Comparison of ENCODE assay signal across 9 cellular contexts in the genomic region with DNA sequence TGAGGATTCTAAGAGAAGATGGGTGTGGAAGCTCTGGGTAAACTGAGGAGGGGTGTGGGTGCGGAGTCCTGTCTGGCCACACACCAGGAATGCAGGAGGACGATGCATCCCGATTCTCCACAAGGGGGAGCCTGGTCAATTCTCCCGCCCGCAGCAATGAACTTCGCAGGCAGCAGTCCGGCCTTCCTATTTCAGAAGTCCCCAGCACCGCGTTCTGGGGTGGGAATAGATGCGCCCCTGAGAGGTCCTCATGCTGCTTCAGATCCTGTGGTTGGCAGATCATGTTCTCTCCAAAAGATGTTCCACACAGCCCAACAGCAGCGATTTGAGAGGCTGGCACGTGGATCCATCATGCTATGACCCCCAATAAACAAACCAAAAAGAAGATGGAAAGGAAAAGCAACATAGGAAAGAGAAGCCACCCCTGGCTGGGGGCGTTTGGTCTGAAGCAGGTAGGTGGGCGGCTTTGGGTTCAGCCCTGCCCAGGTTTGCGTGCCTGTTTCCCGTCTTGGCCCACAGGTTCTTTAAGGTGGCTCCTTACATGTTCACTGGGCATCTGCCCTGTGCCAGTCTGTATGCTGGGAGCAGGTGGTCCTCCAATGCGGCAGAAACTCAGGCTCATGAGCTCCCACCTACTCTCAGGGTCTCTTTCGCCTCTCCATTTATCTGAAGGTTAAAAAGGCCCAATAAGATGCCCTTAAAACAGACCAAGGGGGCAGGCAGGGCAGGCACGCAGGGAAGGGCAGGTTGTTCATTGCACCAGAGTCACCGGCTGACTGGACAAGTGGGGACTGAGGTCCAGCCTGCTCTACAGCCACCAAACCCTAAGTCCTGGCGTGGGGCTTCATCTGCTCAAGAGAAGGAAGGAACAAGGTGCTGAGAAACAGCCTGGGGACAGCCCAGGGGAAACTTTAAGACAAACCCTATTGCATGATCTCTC.
DNase-seq lines count a peak whose midpoint lies in the region; ATAC-seq and TF ChIP-seq lines count a peak whose summit lies in the region.
"Had no signal": no experiment of that assay in that cellular context is flagged by ENCODE, and none has a peak within 500 bp of the region (broad histone marks: within the 10 kb centered on the region; RNA-seq: fewer than 3 reads in every experiment).

No MANE protein-coding gene starts in this region.

- H3K27ac Mint-ChIP-seq in endothelial cell (ENCODE audit: unreplicated experiment): no peak overlapping the region
- H3K27ac Mint-ChIP-seq: CD4-positive, CD25-positive, alpha-beta regulatory T cell had no signal

- H3K9me3 Mint-ChIP-seq in endothelial cell (ENCODE audit: unreplicated experiment): no peaks in the 10 kb centered on the region
- H3K9me3 Mint-ChIP-seq: CD4-positive, CD25-positive, alpha-beta regulatory T cell had no signal

- H3K27me3 Mint-ChIP-seq in endothelial cell (ENCODE audit: unreplicated experiment): peaks cover 3% of the 10 kb centered on the region
- H3K27me3 Mint-ChIP-seq: CD4-positive, CD25-positive, alpha-beta regulatory T cell had no signal

- H3K4me1 Mint-ChIP-seq in endothelial cell (ENCODE audit: unreplicated experiment): no peaks in the 10 kb centered on the region
- H3K4me1 Mint-ChIP-seq: CD4-positive, CD25-positive, alpha-beta regulatory T cell had no signal

- ATAC-seq in HG03460 (IDR thresholded peaks at IDR 0.05; ENCODE audit: unreplicated experiment) (no peak), HG02981 (IDR thresholded peaks at IDR 0.05; ENCODE audit: unreplicated experiment) (no peak), GM21367 (IDR thresholded peaks at IDR 0.05; ENCODE audit: unreplicated experiment) (no peak)

- H3K4me3 Mint-ChIP-seq in endothelial cell (ENCODE audit: unreplicated experiment): no peak overlapping the region
- H3K4me3 Mint-ChIP-seq: CD4-positive, CD25-positive, alpha-beta regulatory T cell had no signal

- peak in 2 of 3 experiments; percentile 8 to 23 for DNase-seq in NCI-H1417 (lab: John Stamatoyannopoulos, UW)
- no peak for DNase-seq in NCI-H1417 treated with DMSO at 0.1 percent for 48 hours (lab: John Stamatoyannopoulos, UW)
- DNase-seq in NCI-H460 (ENCODE audit: extremely low read depth, low read depth): peak; percentile 22
- peak; percentile 65 for DNase-seq in endothelial cell (ENCODE audit: low spot score)
- peak; percentile 31 for DNase-seq in mucosa of gallbladder (ENCODE audit: low spot score)
- DNase-seq: CD4-positive, CD25-positive, alpha-beta regulatory T cell had no signal

- peak; percentile 59 for TF ChIP-seq CTCF in endothelial cell (IDR thresholded peaks at IDR 0.05; ENCODE audit: unreplicated experiment)

- no peaks in the 10 kb centered on the region for H3K36me3 Mint-ChIP-seq in endothelial cell (ENCODE audit: low read depth, unreplicated experiment)
- H3K36me3 Mint-ChIP-seq: CD4-positive, CD25-positive, alpha-beta regulatory T cell had no signal
